ENCODE assay signal across 16 cellular contexts in the genomic region with DNA sequence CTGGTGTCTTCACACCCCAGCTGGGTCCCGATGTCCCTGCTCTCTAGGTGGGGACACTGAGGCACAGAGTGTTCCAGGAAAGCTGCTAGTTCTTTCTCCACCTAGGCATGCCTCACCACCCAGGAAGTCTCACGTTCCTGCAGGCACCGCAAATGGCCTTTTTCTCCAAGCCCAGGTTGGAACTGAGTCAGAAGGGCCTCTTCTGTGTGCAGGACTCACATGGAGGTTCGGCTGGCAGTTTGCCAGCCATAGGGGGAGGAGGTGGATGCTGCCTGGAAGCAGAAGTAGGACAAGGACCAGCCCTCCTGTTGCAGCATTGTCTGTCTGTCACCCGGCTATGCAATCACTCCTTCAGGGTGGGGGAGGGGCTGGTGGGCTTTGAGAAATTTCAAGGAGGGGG.
DNase-seq lines count a peak whose midpoint lies in the region; ATAC-seq and TF ChIP-seq lines count a peak whose summit lies in the region.
"Had no signal": no experiment of that assay in that cellular context is flagged by ENCODE, and none has a peak within 500 bp of the region (broad histone marks: within the 10 kb centered on the region; RNA-seq: fewer than 3 reads in every experiment).

No MANE protein-coding gene starts in this region.

- intact Hi-C loops in lower leg skin (cut with DNase I; ENCODE audit: low total_unique reads) = no loop called here

- whole genome bisulfite sequencing in lower leg skin, 2 donors = 40 to 47% methylated on average over 5 of the region's 5 CpGs

- TF ChIP-seq POLR2A in lower leg skin (IDR thresholded peaks at IDR 0.05) = no peak

- no peak for TF ChIP-seq CTCF in glutamatergic neuron (IDR thresholded peaks at IDR 0.05; ENCODE audit: partially characterized antibody, unreplicated experiment)
- no peak for TF ChIP-seq CTCF in lower leg skin (IDR thresholded peaks at IDR 0.05)
- TF ChIP-seq CTCF in chondrocyte (IDR thresholded peaks at IDR 0.05) = no peak

- H3K4me3 Mint-ChIP-seq in glutamatergic neuron (ENCODE audit: unreplicated experiment) = no peak overlapping the region
- no peak overlapping the region for H3K4me3 Mint-ChIP-seq in chondrocyte (ENCODE audit: unreplicated experiment)
- H3K4me3 Mint-ChIP-seq: activated CD4-positive, alpha-beta T cell treated with anti-CD3 and anti-CD28 coated beads for 36 hours; activated naive CD8-positive, alpha-beta T cell treated with anti-CD3 and anti-CD28 coated beads, Interleukin-2, amount 50 U/mL, for 24 hours; T-helper 1 cell treated with Interleukin-12 subunit alpha and Interleukin-12 subunit beta and Interleukin-4 antibody, amounts not matched to agents 30 μg/mL and 1 μg/mL, for 36 hours; type B pancreatic cell had no signal

- peak overlapping the region; percentile 76 for H3K27ac Mint-ChIP-seq in glutamatergic neuron (ENCODE audit: unreplicated experiment)
- no peak overlapping the region for H3K27ac Mint-ChIP-seq in chondrocyte (ENCODE audit: unreplicated experiment)
- H3K27ac Mint-ChIP-seq: activated CD4-positive, alpha-beta T cell treated with anti-CD3 and anti-CD28 coated beads for 36 hours; activated naive CD8-positive, alpha-beta T cell treated with anti-CD3 and anti-CD28 coated beads, Interleukin-2, amount 50 U/mL, for 24 hours; T-helper 1 cell treated with Interleukin-12 subunit alpha and Interleukin-12 subunit beta and Interleukin-4 antibody, amounts not matched to agents 30 μg/mL and 1 μg/mL, for 36 hours; type B pancreatic cell had no signal

- H3K9me3 Mint-ChIP-seq in glutamatergic neuron (ENCODE audit: unreplicated experiment) = no peaks in the 10 kb centered on the region
- H3K9me3 Mint-ChIP-seq in chondrocyte (ENCODE audit: low read depth) = peaks cover 11% of the 10 kb centered on the region
- H3K9me3 Mint-ChIP-seq: T-helper 1 cell treated with Interleukin-12 subunit alpha and Interleukin-12 subunit beta and Interleukin-4 antibody, amounts not matched to agents 30 μg/mL and 1 μg/mL, for 36 hours; type B pancreatic cell had no signal

- peaks cover 4% of the 10 kb centered on the region for H3K36me3 Mint-ChIP-seq in glutamatergic neuron (ENCODE audit: unreplicated experiment)
- H3K36me3 Mint-ChIP-seq in chondrocyte (ENCODE audit: low read depth) = no peaks in the 10 kb centered on the region

- no peak for ATAC-seq in GM19463 (IDR thresholded peaks at IDR 0.05; ENCODE audit: unreplicated experiment)
- ATAC-seq: activated CD4-positive, alpha-beta T cell treated with anti-CD3 and anti-CD28 coated beads for 36 hours; activated naive CD8-positive, alpha-beta T cell treated with anti-CD3 and anti-CD28 coated beads, Interleukin-2, amount 50 U/mL, for 24 hours had no signal

- DNase-seq in HK-2 (ENCODE audit: unreplicated experiment) (peak; percentile 2), MV-4-11 (lab: John Stamatoyannopoulos, UW) (peak; percentile 75), SK-N-DZ (ENCODE audit: low spot score) (peak; percentile 79), glutamatergic neuron (peak; percentile 60), lower leg skin (ENCODE audit: low spot score in 2 of 2) (no peak), chondrocyte (ENCODE audit: low spot score) (no peak)
- DNase-seq: activated CD4-positive, alpha-beta T cell treated with anti-CD3 and anti-CD28 coated beads for 36 hours; activated naive CD8-positive, alpha-beta T cell treated with anti-CD3 and anti-CD28 coated beads, Interleukin-2, amount 50 U/mL, for 24 hours; activated T-cell treated with anti-CD3 and anti-CD28 coated beads, Interleukin-2, amount 50 U/mL, for 48 hours; C1 segment of cervical spinal cord; GDM1; right cardiac atrium had no signal

- H3K27me3 Mint-ChIP-seq in glutamatergic neuron (ENCODE audit: unreplicated experiment) = peaks cover 5% of the 10 kb centered on the region
- peaks cover 15% of the 10 kb centered on the region for H3K27me3 Mint-ChIP-seq in chondrocyte (ENCODE audit: low read depth)
- H3K27me3 Mint-ChIP-seq: activated CD4-positive, alpha-beta T cell treated with anti-CD3 and anti-CD28 coated beads for 36 hours; type B pancreatic cell had no signal

- H3K4me1 Mint-ChIP-seq in glutamatergic neuron (ENCODE audit: low read depth, unreplicated experiment) = peaks cover 2% of the 10 kb centered on the region
- no peaks in the 10 kb centered on the region for H3K4me1 Mint-ChIP-seq in chondrocyte (ENCODE audit: low read depth)
- H3K4me1 Mint-ChIP-seq: activated CD4-positive, alpha-beta T cell treated with anti-CD3 and anti-CD28 coated beads for 36 hours; activated naive CD8-positive, alpha-beta T cell treated with anti-CD3 and anti-CD28 coated beads, Interleukin-2, amount 50 U/mL, for 24 hours had no signal

- H3K4me3 ChIP-seq in lower leg skin (ENCODE audit: low read depth, poor library complexity, severe bottlenecking) = no peak overlapping the region
- H3K4me3 ChIP-seq: coronary artery had no signal

Comparison
In these comparisons a context has a peak if more than half of its experiments do, and no peak if none do; other contexts are left out.
1. DNase-seq: peak in HK-2 (single experiment), MV-4-11 (single experiment), SK-N-DZ (single experiment) and glutamatergic neuron (single experiment); none in lower leg skin (0 of 2) and chondrocyte (single experiment).